15 cellular contexts compared by ENCODE assay signal in genomic region chr14:19434891-19435290, GRCh38. TPM values are rescaled to one million over a fixed set of nuclear protein-coding genes. Genes with fewer than 3 reads are reported as not detected.
DNase-seq lines count a peak whose midpoint lies in the region; ATAC-seq and TF ChIP-seq lines count a peak whose summit lies in the region.
"Not testable (repeated sequence)": the region's sequence is repeated elsewhere in the genome, so short reads cannot be mapped to it uniquely, and the experiment has no call there.
"Had no signal": no experiment of that assay in that cellular context is flagged by ENCODE, and none has a peak within 500 bp of the region (broad histone marks: within the 10 kb centered on the region; RNA-seq: fewer than 3 reads in every experiment).

No MANE protein-coding gene starts in this region.

- not testable (repeated sequence) for H3K27me3 ChIP-seq in lower lobe of right lung (ENCODE audit: low read depth); spleen (replicated peaks in 1 of 7); testis

- H3K9me3 Mint-ChIP-seq in natural killer cell treated with Interleukin-12 subunit alpha and Interleukin-12 subunit beta and Interleukin-15 and Interleukin-18, amount 100 ng/mL, for 72 hours, result not testable (repeated sequence)

- H3K9me3 ChIP-seq in lower lobe of right lung, testis: not testable (repeated sequence)
- peaks cover 0 to 12% (median 0%) of the 10 kb centered on the region in 8 donors for H3K9me3 ChIP-seq in spleen

- H3K27ac Mint-ChIP-seq in natural killer cell treated with Interleukin-12 subunit alpha and Interleukin-12 subunit beta and Interleukin-15 and Interleukin-18, amount 100 ng/mL, for 72 hours, result not testable (repeated sequence)

- not testable (repeated sequence) for H3K27ac ChIP-seq in lower lobe of right lung, spleen, testis

- not testable (repeated sequence) for H3K4me3 ChIP-seq in lower lobe of right lung, spleen, testis

- DNase-seq in activated effector memory CD4-positive, alpha-beta T cell treated with anti-CD3 and anti-CD28 coated beads, Interleukin-2, amount 50 U/mL, for 16 hours, result peak; percentile 62
- DNase-seq in Right ventricle myocardium inferior (ENCODE audit: missing footprints), result peak; percentile 31
- peak; percentile 16 for DNase-seq in lower lobe of right lung
- peak; percentile 25 for DNase-seq in natural killer cell treated with Interleukin-12 subunit alpha and Interleukin-12 subunit beta and Interleukin-15 and Interleukin-18, amount 100 ng/mL, for 72 hours (ENCODE audit: low spot score)
- peak; percentile 75 for DNase-seq in spleen
- DNase-seq in testis, result peak; percentile 15
- peak; percentile 35 for DNase-seq in ureter (ENCODE audit: low spot score)

- H3K4me1 ChIP-seq in lower lobe of right lung, spleen, testis: not testable (repeated sequence)

- TF ChIP-seq CTCF in lower lobe of right lung (IDR thresholded peaks at IDR 0.05); spleen (IDR thresholded peaks at IDR 0.05 in 8 of 11, conservative IDR thresholded peaks at IDR 0.05 in 3 of 11); testis (IDR thresholded peaks at IDR 0.05): not testable (repeated sequence)

- intact Hi-C loops in Right ventricle myocardium inferior (cut with DNase I); lower lobe of right lung (cut with DNase I); spleen (cut with DNase I; ENCODE audit: low total_unique reads); testis (cut with DNase I; ENCODE audit: low total_unique reads): not testable (repeated sequence)

- WGBS in spleen, 5 donors, result 89 to 93% (median 92%) methylated on average over 34 to 53 of the region's 53 CpGs
- WGBS in testis, 2 donors, result 81 to 89% methylated on average over 28 to 53 of the region's 53 CpGs

- H3K27me3 Mint-ChIP-seq in natural killer cell treated with Interleukin-12 subunit alpha and Interleukin-12 subunit beta and Interleukin-15 and Interleukin-18, amount 100 ng/mL, for 72 hours, result not testable (repeated sequence)

- ATAC-seq in Right ventricle myocardium inferior; lower lobe of right lung; natural killer cell treated with Interleukin-12 subunit alpha and Interleukin-12 subunit beta and Interleukin-15 and Interleukin-18, amount 100 ng/mL, for 72 hours: not testable (repeated sequence)

- H3K4me1 Mint-ChIP-seq in natural killer cell treated with Interleukin-12 subunit alpha and Interleukin-12 subunit beta and Interleukin-15 and Interleukin-18, amount 100 ng/mL, for 72 hours (ENCODE audit: low read depth in 2 of 2), result not testable (repeated sequence)

- H3K4me3 Mint-ChIP-seq in natural killer cell treated with Interleukin-12 subunit alpha and Interleukin-12 subunit beta and Interleukin-15 and Interleukin-18, amount 100 ng/mL, for 72 hours, result not testable (repeated sequence)

- H3K36me3 ChIP-seq in lower lobe of right lung; spleen; testis (ENCODE audit: low read depth, missing control alignments): not testable (repeated sequence)

- not testable (repeated sequence) for TF ChIP-seq POLR2A in spleen (IDR thresholded peaks at IDR 0.05); testis (IDR thresholded peaks at IDR 0.05)

- not testable (repeated sequence) for H3K36me3 Mint-ChIP-seq in natural killer cell treated with Interleukin-12 subunit alpha and Interleukin-12 subunit beta and Interleukin-15 and Interleukin-18, amount 100 ng/mL, for 72 hours

RNA-seq across cellular contexts. Expression of gene POTEG, which starts 0.8 kb away (rescaled TPM):
- not detected for total RNA-seq in Right ventricle myocardium inferior
- total RNA-seq in lower lobe of right lung, result not detected
- not detected for total RNA-seq in natural killer cell treated with Interleukin-12 subunit alpha and Interleukin-12 subunit beta and Interleukin-15 and Interleukin-18, amount 100 ng/mL, for 72 hours
- total RNA-seq in spleen, result under 1 TPM in 2 of 7 donors, not detected in 5; 0.24 to 0.51 TPM
- not detected for polyA plus RNA-seq in spleen
- 10 to 100 TPM; 47.9 to 88.6 TPM for total RNA-seq in testis
- 4.2 TPM for polyA plus RNA-seq in testis (ENCODE audit: insufficient read depth, low read depth, low replicate concordance)
- not detected for total RNA-seq in ureter
- total RNA-seq: A172; B cell; Caco-2; Calu3; CD4-positive, alpha-beta T cell; CD8-positive, alpha-beta T cell had no signal
- polyA plus RNA-seq: A549, BJ had no signal

Comparison
In these comparisons a context has a peak if more than half of its experiments do, and no peak if none do; other contexts are left out.
1. DNase-seq: peak in every context shown above with its lines; median percentile 75 in spleen; 62 in activated effector memory CD4-positive, alpha-beta T cell treated with anti-CD3 and anti-CD28 coated beads, Interleukin-2, amount 50 U/mL, for 16 hours; 35 in ureter; 31 in Right ventricle myocardium inferior; 25 in natural killer cell treated with Interleukin-12 subunit alpha and Interleukin-12 subunit beta and Interleukin-15 and Interleukin-18, amount 100 ng/mL, for 72 hours; 16 in lower lobe of right lung; 15 in testis.
2. RNA of gene POTEG, which starts 0.8 kb away (total RNA-seq): 47.9 to 88.6 TPM in testis; 0.24 to 0.51 TPM in spleen, not detected in Right ventricle myocardium inferior (single experiment), not detected in lower lobe of right lung (single experiment), not detected in natural killer cell treated with Interleukin-12 subunit alpha and Interleukin-12 subunit beta and Interleukin-15 and Interleukin-18, amount 100 ng/mL, for 72 hours and not detected in ureter (single experiment); every median in the first group is over 10 times any median in the second.